Comparison of ENCODE assay signal across 18 cellular contexts in the genomic region with DNA sequence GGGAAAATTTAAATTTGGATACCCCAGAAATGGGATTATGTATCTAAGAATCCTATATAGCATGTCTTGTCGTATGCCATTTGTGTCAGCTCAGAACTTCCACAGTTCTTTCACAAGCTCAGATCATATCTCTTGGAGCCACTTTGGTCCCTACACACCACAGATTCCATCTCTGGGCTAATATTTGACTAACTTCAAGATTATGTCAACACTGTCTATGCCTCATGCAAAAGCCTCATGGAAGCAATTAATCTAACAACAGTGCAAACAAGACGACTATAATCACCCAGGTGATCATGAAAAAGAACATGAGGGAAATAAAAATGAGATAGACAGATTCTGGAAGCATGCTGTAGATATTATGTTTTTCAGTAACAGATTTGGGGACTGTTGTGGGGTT.
DNase-seq lines count a peak whose midpoint lies in the region; ATAC-seq and TF ChIP-seq lines count a peak whose summit lies in the region.
"Had no signal": no experiment of that assay in that cellular context is flagged by ENCODE, and none has a peak within 500 bp of the region (broad histone marks: within the 10 kb centered on the region; RNA-seq: fewer than 3 reads in every experiment).

No MANE protein-coding gene starts in this region.

- no peak overlapping the region for H3K27ac ChIP-seq in GM23338 (ENCODE audit: low read depth)
- no peak overlapping the region for H3K27ac ChIP-seq in colonic mucosa
- no peak overlapping the region for H3K27ac ChIP-seq in brain microvascular endothelial cell
- H3K27ac ChIP-seq: gastroesophageal sphincter, thoracic aorta had no signal

- H3K9ac ChIP-seq in colonic mucosa (ENCODE audit: low read depth in 2 of 2, low read length in 2 of 2), result no peak overlapping the region

- H3K9me2 ChIP-seq in GM23338 (ENCODE audit: insufficient read depth), result no peaks in the 10 kb centered on the region; the same call in 1 of the 2 replicates

- H3K36me3 ChIP-seq in GM23338 (ENCODE audit: insufficient read depth) (no peaks in the 10 kb centered on the region), colonic mucosa (no peaks in the 10 kb centered on the region), brain microvascular endothelial cell (replicated peaks) (no peaks in the 10 kb centered on the region)
- H3K36me3 ChIP-seq: gastroesophageal sphincter, thoracic aorta had no signal

- no peaks in the 10 kb centered on the region for H3F3A ChIP-seq in GM23338 (replicated peaks; ENCODE audit: low read depth)

- no peak overlapping the region for H3K4me3 Mint-ChIP-seq in GM23338
- H3K4me3 Mint-ChIP-seq: stimulated activated memory B cell treated with anti-CD40 and anti-IgM and Interleukin-4, amounts not matched to agents 10 μg/mL and 1 μg/mL and 100 μg/mL, for 72 hours had no signal

- in situ Hi-C loops in brain microvascular endothelial cell (cut with HindIII; ENCODE audit: low pct_ligation_motif_present, low sequenced_read_pairs), result no loop called here

- 0 out of 3 replicates have a peak, but pooled peaks cover 2% of the 10 kb centered on the region for H3K4me1 Mint-ChIP-seq in GM23338
- H3K4me1 Mint-ChIP-seq: stimulated activated memory B cell treated with anti-CD40 and anti-IgM and Interleukin-4, amounts not matched to agents 10 μg/mL and 1 μg/mL and 100 μg/mL, for 72 hours had no signal

- H3K27me3 Mint-ChIP-seq in GM23338 (ENCODE audit: insufficient read depth, low read depth, poor library complexity), result peaks cover 2% of the 10 kb centered on the region
- H3K27me3 Mint-ChIP-seq: stimulated activated memory B cell treated with anti-CD40 and anti-IgM and Interleukin-4, amounts not matched to agents 10 μg/mL and 1 μg/mL and 100 μg/mL, for 72 hours had no signal

- H3K4me3 ChIP-seq in GM23338, result no peak overlapping the region
- H3K4me3 ChIP-seq in colonic mucosa, result no peak overlapping the region
- H3K4me3 ChIP-seq in brain microvascular endothelial cell (ENCODE audit: low read depth, low read length), result no peak overlapping the region
- H3K4me3 ChIP-seq: gastroesophageal sphincter, thoracic aorta had no signal

- H3K9me3 Mint-ChIP-seq in GM23338, result no peaks in the 10 kb centered on the region
- H3K9me3 Mint-ChIP-seq: stimulated activated memory B cell treated with anti-CD40 and anti-IgM and Interleukin-4, amounts not matched to agents 10 μg/mL and 1 μg/mL and 100 μg/mL, for 72 hours had no signal

- H3K79me2 ChIP-seq in GM23338 (replicated peaks; ENCODE audit: insufficient read depth), result no peaks in the 10 kb centered on the region

- H3K4me1 ChIP-seq in GM23338 (ENCODE audit: insufficient read depth), result no peaks in the 10 kb centered on the region
- H3K4me1 ChIP-seq in colonic mucosa, result no peaks in the 10 kb centered on the region
- H3K4me1 ChIP-seq: gastroesophageal sphincter had no signal

- 0 out of 2 replicates have a peak overlapping the region, but pooled peaks have one; percentile 9 for H3K27ac Mint-ChIP-seq in GM23338
- H3K27ac Mint-ChIP-seq: stimulated activated memory B cell treated with anti-CD40 and anti-IgM and Interleukin-4, amounts not matched to agents 10 μg/mL and 1 μg/mL and 100 μg/mL, for 72 hours had no signal

- H3K27me3 ChIP-seq in GM23338 (ENCODE audit: insufficient read depth) (no peaks in the 10 kb centered on the region), colonic mucosa (no peaks in the 10 kb centered on the region), brain microvascular endothelial cell (replicated peaks) (no peaks in the 10 kb centered on the region)
- H3K27me3 ChIP-seq: gastroesophageal sphincter had no signal

- no peaks in the 10 kb centered on the region for H3K36me3 Mint-ChIP-seq in GM23338 (ENCODE audit: low read depth)
- H3K36me3 Mint-ChIP-seq: stimulated activated memory B cell treated with anti-CD40 and anti-IgM and Interleukin-4, amounts not matched to agents 10 μg/mL and 1 μg/mL and 100 μg/mL, for 72 hours had no signal

- intact Hi-C loops in colonic mucosa (cut with DNase I), result no loop called here

- H3K4me2 ChIP-seq in GM23338, result no peak overlapping the region

- H3K9me3 ChIP-seq in colonic mucosa, result no peaks in the 10 kb centered on the region
- H3K9me3 ChIP-seq: gastroesophageal sphincter, thoracic aorta had no signal

- TF ChIP-seq CTCF in GM23338 (conservative IDR thresholded peaks at IDR 0.05; ENCODE audit: low read depth in 2 of 2) (no peak), colonic mucosa (IDR thresholded peaks at IDR 0.05) (no peak), brain microvascular endothelial cell (IDR thresholded peaks at IDR 0.05; ENCODE audit: low read depth, low read length, missing control alignments) (no peak)

- no peak overlapping the region for H2AFZ ChIP-seq in GM23338

- ATAC-seq in GM23338, result no peak
- ATAC-seq: esophagus mucosa; gastroesophageal sphincter; sciatic nerve; stimulated activated memory B cell treated with anti-CD40 and anti-IgM and Interleukin-4, amounts not matched to agents 10 μg/mL and 1 μg/mL and 100 μg/mL, for 72 hours had no signal

- DNase-seq in GM23338 (ENCODE audit: low spot score) (no peak), NCI-H2081 treated with DMSO at 0.1 percent for 48 hours (lab: John Stamatoyannopoulos, UW) (peak; percentile 52), glomerular visceral epithelial cell (ENCODE audit: extremely low spot score) (peak; percentile 69), renal cortical epithelial cell (ENCODE audit: low read depth) (peak; percentile 77), colonic mucosa (no peak), HUDEP-2 (lab: John Stamatoyannopoulos, UW; ENCODE audit: unreplicated experiment in 76 of 76) (no peak), brain microvascular endothelial cell (no peak)
- DNase-seq: amygdala; central memory CD4-positive, alpha-beta T cell; effector CD4-positive, alpha-beta T cell; EL; NCI-H1694 treated with DMSO at 0.1 percent for 48 hours; NCI-H345 had no signal

- H4K20me1 ChIP-seq in GM23338 (replicated peaks; ENCODE audit: insufficient read depth), result no peaks in the 10 kb centered on the region

TF ChIP-seq in GM23338, 12 proteins besides CTCF, POLR2A, EP300 and RAD21 (continues in another document):
- TF ChIP-seq, protein P1, sequence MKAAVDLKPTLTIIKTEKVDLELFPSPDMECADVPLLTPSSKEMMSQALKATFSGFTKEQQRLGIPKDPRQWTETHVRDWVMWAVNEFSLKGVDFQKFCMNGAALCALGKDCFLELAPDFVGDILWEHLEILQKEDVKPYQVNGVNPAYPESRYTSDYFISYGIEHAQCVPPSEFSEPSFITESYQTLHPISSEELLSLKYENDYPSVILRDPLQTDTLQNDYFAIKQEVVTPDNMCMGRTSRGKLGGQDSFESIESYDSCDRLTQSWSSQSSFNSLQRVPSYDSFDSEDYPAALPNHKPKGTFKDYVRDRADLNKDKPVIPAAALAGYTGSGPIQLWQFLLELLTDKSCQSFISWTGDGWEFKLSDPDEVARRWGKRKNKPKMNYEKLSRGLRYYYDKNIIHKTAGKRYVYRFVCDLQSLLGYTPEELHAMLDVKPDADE (IDR thresholded peaks at IDR 0.05), result no peak
- no peak for TF ChIP-seq JUNB (IDR thresholded peaks at IDR 0.05; ENCODE audit: unreplicated experiment)
- TF ChIP-seq, protein P2, sequence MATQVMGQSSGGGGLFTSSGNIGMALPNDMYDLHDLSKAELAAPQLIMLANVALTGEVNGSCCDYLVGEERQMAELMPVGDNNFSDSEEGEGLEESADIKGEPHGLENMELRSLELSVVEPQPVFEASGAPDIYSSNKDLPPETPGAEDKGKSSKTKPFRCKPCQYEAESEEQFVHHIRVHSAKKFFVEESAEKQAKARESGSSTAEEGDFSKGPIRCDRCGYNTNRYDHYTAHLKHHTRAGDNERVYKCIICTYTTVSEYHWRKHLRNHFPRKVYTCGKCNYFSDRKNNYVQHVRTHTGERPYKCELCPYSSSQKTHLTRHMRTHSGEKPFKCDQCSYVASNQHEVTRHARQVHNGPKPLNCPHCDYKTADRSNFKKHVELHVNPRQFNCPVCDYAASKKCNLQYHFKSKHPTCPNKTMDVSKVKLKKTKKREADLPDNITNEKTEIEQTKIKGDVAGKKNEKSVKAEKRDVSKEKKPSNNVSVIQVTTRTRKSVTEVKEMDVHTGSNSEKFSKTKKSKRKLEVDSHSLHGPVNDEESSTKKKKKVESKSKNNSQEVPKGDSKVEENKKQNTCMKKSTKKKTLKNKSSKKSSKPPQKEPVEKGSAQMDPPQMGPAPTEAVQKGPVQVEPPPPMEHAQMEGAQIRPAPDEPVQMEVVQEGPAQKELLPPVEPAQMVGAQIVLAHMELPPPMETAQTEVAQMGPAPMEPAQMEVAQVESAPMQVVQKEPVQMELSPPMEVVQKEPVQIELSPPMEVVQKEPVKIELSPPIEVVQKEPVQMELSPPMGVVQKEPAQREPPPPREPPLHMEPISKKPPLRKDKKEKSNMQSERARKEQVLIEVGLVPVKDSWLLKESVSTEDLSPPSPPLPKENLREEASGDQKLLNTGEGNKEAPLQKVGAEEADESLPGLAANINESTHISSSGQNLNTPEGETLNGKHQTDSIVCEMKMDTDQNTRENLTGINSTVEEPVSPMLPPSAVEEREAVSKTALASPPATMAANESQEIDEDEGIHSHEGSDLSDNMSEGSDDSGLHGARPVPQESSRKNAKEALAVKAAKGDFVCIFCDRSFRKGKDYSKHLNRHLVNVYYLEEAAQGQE (IDR thresholded peaks at IDR 0.05; ENCODE audit: unreplicated experiment), result no peak

Comparison
In these comparisons a context has a peak if more than half of its experiments do, and no peak if none do; other contexts are left out.
1. DNase-seq: peak in NCI-H2081 treated with DMSO at 0.1 percent for 48 hours (single experiment), glomerular visceral epithelial cell (single experiment) and renal cortical epithelial cell (single experiment); none in GM23338 (single experiment), colonic mucosa (single experiment), HUDEP-2 (0 of 76) and brain microvascular endothelial cell (single experiment).